ENCODE assay signal across 1 cellular context in genomic region chr5:141968914-141969608, GRCh38.
TF ChIP-seq lines count a peak whose summit lies in the region.

Gene RNF14, plus strand, starts transcription at chr5:141969105. Its CDS starts 4,484 bp downstream, at chr5:141973589.

TF ChIP-seq in HEK293, 187 proteins besides CTCF, POLR2A, EP300 and RAD21 (continued from another document):
- 0 out of 2 replicates have a peak, but pooled peaks have one; percentile 54 for TF ChIP-seq HOXD13 (CRISPR knock-in tag; IDR thresholded peaks at IDR 0.05; ENCODE audit: borderline replicate concordance)
- peak; percentile 85; the same call in 1 of the 2 replicates for TF ChIP-seq ZNF561 (tag by site-specific recombination; IDR thresholded peaks at IDR 0.05; ENCODE audit: borderline replicate concordance)
- TF ChIP-seq ZNF830 (tag by site-specific recombination; IDR thresholded peaks at IDR 0.05; ENCODE audit: low read depth), result no peak
- peak; percentile 63 for TF ChIP-seq ZNF580 (tag by site-specific recombination; IDR thresholded peaks at IDR 0.05)
- no peak for TF ChIP-seq ZNF391 (tag by site-specific recombination; IDR thresholded peaks at IDR 0.05; ENCODE audit: borderline replicate concordance, low read depth)
- TF ChIP-seq REPIN1 (tag by site-specific recombination; IDR thresholded peaks at IDR 0.05; ENCODE audit: low read depth), result 0 out of 2 replicates have a peak, but pooled peaks have one; percentile 64
- TF ChIP-seq ZNF777 (tag by site-specific recombination; IDR thresholded peaks at IDR 0.05; ENCODE audit: borderline replicate concordance), result no peak
- peak; percentile 80 for TF ChIP-seq PATZ1 (tag by site-specific recombination; IDR thresholded peaks at IDR 0.05)
- TF ChIP-seq ZNF354C (tag by site-specific recombination; IDR thresholded peaks at IDR 0.05; ENCODE audit: borderline replicate concordance, low read depth), result no peak
- no peak for TF ChIP-seq OSR2 (tag by site-specific recombination; IDR thresholded peaks at IDR 0.05)
- peak; percentile 95 for TF ChIP-seq KLF8 (tag by site-specific recombination; IDR thresholded peaks at IDR 0.05)
- TF ChIP-seq ZSCAN4 (tag by site-specific recombination; IDR thresholded peaks at IDR 0.05), result peak; percentile 26; the same call in 1 of the 2 replicates
- TF ChIP-seq ZNF2 (tag by site-specific recombination; IDR thresholded peaks at IDR 0.05), result peak; percentile 87
- TF ChIP-seq EGR2 (tag by site-specific recombination; IDR thresholded peaks at IDR 0.05; ENCODE audit: low read depth), result peak; percentile 75
- TF ChIP-seq ZNF341 (tag by site-specific recombination; IDR thresholded peaks at IDR 0.05; ENCODE audit: low read depth), result peak; percentile 74
- peak; percentile 54; the same call in 1 of the 2 replicates for TF ChIP-seq ZNF843 (tag by site-specific recombination; IDR thresholded peaks at IDR 0.05)
- peak; percentile 91 for TF ChIP-seq ZNF600 (tag by site-specific recombination; IDR thresholded peaks at IDR 0.05)
- no peak for TF ChIP-seq ZNF292 (tag by site-specific recombination; IDR thresholded peaks at IDR 0.05; ENCODE audit: borderline replicate concordance, low read depth)
- peak; percentile 97 for TF ChIP-seq ZBTB8A (tag by site-specific recombination; IDR thresholded peaks at IDR 0.05)
- peak; percentile 47; the same call in 1 of the 2 replicates for TF ChIP-seq ZIC2 (tag by site-specific recombination; IDR thresholded peaks at IDR 0.05)
- TF ChIP-seq ZNF555 (tag by site-specific recombination; conservative IDR thresholded peaks at IDR 0.05), result no peak
- peak; percentile 91 for TF ChIP-seq ZEB2 (tag by site-specific recombination; IDR thresholded peaks at IDR 0.05)
- TF ChIP-seq ZNF24 (tag by site-specific recombination; IDR thresholded peaks at IDR 0.05), result peak; percentile 73; the same call in 1 of the 2 replicates
- TF ChIP-seq ZSCAN5A (tag by site-specific recombination; IDR thresholded peaks at IDR 0.05), result peak; percentile 97
- peak; percentile 91 for TF ChIP-seq ZXDB (tag by site-specific recombination; IDR thresholded peaks at IDR 0.05)
- TF ChIP-seq ZNF324 (tag by site-specific recombination; IDR thresholded peaks at IDR 0.05), result peak; percentile 65; the same call in 1 of the 2 replicates
- TF ChIP-seq SP7 (tag by site-specific recombination; IDR thresholded peaks at IDR 0.05), result peak; percentile 80
- 0 out of 2 replicates have a peak, but pooled peaks have one; percentile 35 for TF ChIP-seq ZNF366 (tag by site-specific recombination; conservative IDR thresholded peaks at IDR 0.05)
- TF ChIP-seq ZBTB48 (tag by site-specific recombination; IDR thresholded peaks at IDR 0.05), result peak; percentile 81
- peak; percentile 98 for TF ChIP-seq SP2 (tag by site-specific recombination; IDR thresholded peaks at IDR 0.05)
- TF ChIP-seq REST (tag by site-specific recombination; IDR thresholded peaks at IDR 0.05), result peak; percentile 82
- no peak for TF ChIP-seq ZNF488 (tag by site-specific recombination; IDR thresholded peaks at IDR 0.05)
- TF ChIP-seq KLF7 (tag by site-specific recombination; IDR thresholded peaks at IDR 0.05; ENCODE audit: borderline replicate concordance), result peak; percentile 94
- TF ChIP-seq ZNF416 (tag by site-specific recombination; IDR thresholded peaks at IDR 0.05), result no peak
- TF ChIP-seq ZNF121 (tag by site-specific recombination; IDR thresholded peaks at IDR 0.05), result peak; percentile 68; the same call in 1 of the 2 replicates
